8 cellular contexts compared by ENCODE assay signal in the genomic region with DNA sequence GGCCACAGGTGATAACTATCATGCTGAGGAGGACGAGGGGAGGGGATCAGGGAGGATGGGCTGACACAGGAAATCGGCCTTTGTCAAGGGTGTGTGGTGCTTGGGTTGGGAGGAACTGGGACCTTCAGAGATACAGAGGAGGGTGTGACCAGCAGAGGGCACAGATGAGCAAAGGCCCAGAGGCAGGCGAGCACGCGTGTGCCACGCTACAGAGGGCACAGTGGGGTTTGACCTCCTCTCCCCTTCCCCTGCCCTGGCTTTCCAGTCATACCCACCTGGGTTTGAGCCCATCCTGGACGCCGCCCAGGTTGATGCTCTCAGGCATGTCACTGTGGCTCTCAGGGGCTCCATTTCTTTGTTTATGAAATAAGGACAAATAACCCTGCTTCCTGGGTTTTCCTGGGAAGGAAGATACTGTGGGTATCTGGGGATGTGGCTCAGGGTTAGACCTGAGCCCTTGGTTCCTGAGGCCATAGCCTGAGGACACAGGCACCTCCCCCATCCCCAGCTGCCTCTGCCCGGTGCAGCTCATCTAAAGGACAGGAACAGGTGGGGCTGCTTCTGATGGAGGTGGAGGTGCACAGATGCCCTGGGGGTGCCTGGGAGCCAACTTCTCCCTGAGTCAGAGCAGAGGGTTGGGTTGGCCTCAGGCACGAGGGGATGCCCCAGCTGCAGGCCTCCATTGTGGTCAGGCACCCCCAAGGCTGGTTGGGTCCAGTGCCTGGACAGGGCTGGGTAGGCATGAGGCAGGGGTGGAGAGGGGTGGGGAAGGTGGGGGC. TPM values are rescaled to one million over a fixed set of nuclear protein-coding genes. Genes with fewer than 3 reads are reported as not detected.
DNase-seq lines count a peak whose midpoint lies in the region; ATAC-seq, FAIRE-seq and TF ChIP-seq lines count a peak whose summit lies in the region.

No MANE protein-coding gene starts in this region.

- TF ChIP-seq RAD21 in HepG2 (CRISPR knock-in tag; IDR thresholded peaks at IDR 0.05): peak; percentile 65

- H3K79me2 ChIP-seq in HepG2 (ENCODE audit: insufficient read depth, low read length): no peaks in the 10 kb centered on the region

- intact Hi-C loops in HepG2 (cut with micrococcal nuclease; ENCODE audit: unreplicated experiment): loop anchor here (1.0 to 2.0 kb wide), 2 partner anchors 110 to 125 kb away; a partner anchor contains a TSS

- TF ChIP-seq EP300 in HepG2 (IDR thresholded peaks at IDR 0.05; ENCODE audit: low read depth in 2 of 2, low read length in 2 of 2): no peak
- TF ChIP-seq EP300 in HepG2 (CRISPR knock-in tag; IDR thresholded peaks at IDR 0.05; ENCODE audit: borderline replicate concordance): no peak

- 7% methylated on average over 9 of the region's 10 CpGs for whole genome bisulfite sequencing in HepG2 (ENCODE audit: low lambda C conversion rate)

- peaks cover 5 to 52% of the 10 kb centered on the region in 2 experiments for H3K27me3 ChIP-seq in HepG2 (ENCODE audit: control insufficient read depth in 1 of 2, insufficient read depth in 2 of 2, low read length in 2 of 2)

- no peak overlapping the region for H2AFZ ChIP-seq in HepG2 (ENCODE audit: low read length)

- in situ Hi-C loops in HepG2 (cut with HindIII; ENCODE audit: extremely low pct_ligation_motif_present, low pct_unique_long_range_greater_than_20kb): loop anchor here (5.0 kb wide), 1 partner anchor 72 kb away; no protein-coding TSS in a partner anchor

- ATAC-seq in HepG2: peak; percentile 75

- CTCF ChIA-PET in HepG2 (lab: Yijun Ruan, JAX; ENCODE audit: low intra/inter-chr PET ratio, low total read pairs): interaction anchor here (1.5 to 8.6 kb wide), 2 partner anchors 71 to 73 kb away, joined by 5 to 121 read pairs; a partner anchor contains a TSS

- peak; percentile 96 for FAIRE-seq in HepG2 (lab: Jason Lieb, UNC)

- peak overlapping the region in 1 of 3 experiments; percentile 15; a peak in 1 of 6 replicates for H3K4me3 ChIP-seq in HepG2 (replicated peaks in 1 of 3; ENCODE audit: insufficient read depth in 1 of 3, low read depth in 2 of 3, low read length in 3 of 3)

- H3K36me3 ChIP-seq in HepG2 (replicated peaks in 1 of 2; ENCODE audit: control insufficient read depth in 1 of 2, insufficient read depth in 2 of 2, low read length in 2 of 2): no peaks in the 10 kb centered on the region

- H4K20me1 ChIP-seq in HepG2 (ENCODE audit: insufficient read depth, low read length): no peaks in the 10 kb centered on the region

- DNase-seq in Daoy (ENCODE audit: low read depth) (peak; percentile 77), H4 (ENCODE audit: low spot score) (peak; percentile 64), MV-4-11 (lab: John Stamatoyannopoulos, UW) (peak; percentile 80), cerebellum (ENCODE audit: low spot score) (peak; percentile 51), HepG2 (ENCODE audit: low spot score) (peak; percentile 63), NCI-H2227 (lab: John Stamatoyannopoulos, UW; ENCODE audit: unreplicated experiment) (no peak)
- peak; percentile 67 for DNase-seq in activated CD4-positive, alpha-beta T cell treated with anti-CD3 and anti-CD28 coated beads for 1 hour
- peak; percentile 51 for DNase-seq in stimulated activated CD8-positive, alpha-beta memory T cell treated with anti-CD3 and anti-CD28 coated beads, Interleukin-12 subunit alpha, Interleukin-12 subunit beta, amount 100 ng/mL, for 24 hours (ENCODE audit: extremely low read depth)

- no peak overlapping the region for H3K27ac ChIP-seq in HepG2 (ENCODE audit: extremely low read length, insufficient read depth, low read length)

- H3K4me1 ChIP-seq in HepG2 (ENCODE audit: insufficient read depth, low read length): peaks cover 40% of the 10 kb centered on the region

- peak; percentile 95 for TF ChIP-seq CTCF in HepG2 (CRISPR knock-in tag; IDR thresholded peaks at IDR 0.05)

- BruUV-seq in HepG2 (replicated peaks; lab: Mats Ljungman, UMichigan): no TSS peak

- no peak overlapping the region for H3K9ac ChIP-seq in HepG2 (ENCODE audit: insufficient read depth, low read depth, low read length)

- H3K9me3 ChIP-seq in HepG2 (ENCODE audit: low read length): no peaks in the 10 kb centered on the region

- peak overlapping the region; percentile 52 for H3K4me2 ChIP-seq in HepG2 (ENCODE audit: low read depth, low read length)

- no peak for TF ChIP-seq POLR2A in HepG2 (IDR thresholded peaks at IDR 0.05; ENCODE audit: insufficient read depth in 1 of 2, low read depth in 2 of 2, low read length in 2 of 2)

- POLR2A ChIA-PET in HepG2 (lab: Yijun Ruan, JAX): no interaction called here

TF ChIP-seq in HepG2, 621 proteins besides CTCF, POLR2A, EP300 and RAD21 (continues in another document):
- TF ChIP-seq, protein P1, sequence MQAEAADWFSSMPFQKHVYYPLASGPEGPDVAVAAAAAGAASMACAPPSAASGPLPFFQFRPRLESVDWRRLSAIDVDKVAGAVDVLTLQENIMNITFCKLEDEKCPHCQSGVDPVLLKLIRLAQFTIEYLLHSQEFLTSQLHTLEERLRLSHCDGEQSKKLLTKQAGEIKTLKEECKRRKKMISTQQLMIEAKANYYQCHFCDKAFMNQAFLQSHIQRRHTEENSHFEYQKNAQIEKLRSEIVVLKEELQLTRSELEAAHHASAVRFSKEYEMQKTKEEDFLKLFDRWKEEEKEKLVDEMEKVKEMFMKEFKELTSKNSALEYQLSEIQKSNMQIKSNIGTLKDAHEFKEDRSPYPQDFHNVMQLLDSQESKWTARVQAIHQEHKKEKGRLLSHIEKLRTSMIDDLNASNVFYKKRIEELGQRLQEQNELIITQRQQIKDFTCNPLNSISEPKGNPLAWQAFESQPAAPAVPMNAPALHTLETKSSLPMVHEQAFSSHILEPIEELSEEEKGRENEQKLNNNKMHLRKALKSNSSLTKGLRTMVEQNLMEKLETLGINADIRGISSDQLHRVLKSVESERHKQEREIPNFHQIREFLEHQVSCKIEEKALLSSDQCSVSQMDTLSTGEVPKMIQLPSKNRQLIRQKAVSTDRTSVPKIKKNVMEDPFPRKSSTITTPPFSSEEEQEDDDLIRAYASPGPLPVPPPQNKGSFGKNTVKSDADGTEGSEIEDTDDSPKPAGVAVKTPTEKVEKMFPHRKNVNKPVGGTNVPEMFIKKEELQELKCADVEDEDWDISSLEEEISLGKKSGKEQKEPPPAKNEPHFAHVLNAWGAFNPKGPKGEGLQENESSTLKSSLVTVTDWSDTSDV (CRISPR knock-in tag; IDR thresholded peaks at IDR 0.05): no peak
- no peak for TF ChIP-seq MAZ (IDR thresholded peaks at IDR 0.05; ENCODE audit: borderline replicate concordance, low read depth, low read length)
- peak; percentile 71 for TF ChIP-seq MAZ (CRISPR knock-in tag; IDR thresholded peaks at IDR 0.05; ENCODE audit: low read depth)
- TF ChIP-seq SRY (CRISPR knock-in tag; IDR thresholded peaks at IDR 0.05): peak; percentile 73; the same call in 1 of the 2 replicates
- TF ChIP-seq PRMT3 (CRISPR knock-in tag; IDR thresholded peaks at IDR 0.05; ENCODE audit: borderline replicate concordance, low read depth): no peak
- TF ChIP-seq RAD51 (IDR thresholded peaks at IDR 0.05; ENCODE audit: borderline replicate concordance): no peak
- TF ChIP-seq SP140L (CRISPR knock-in tag; IDR thresholded peaks at IDR 0.05; ENCODE audit: borderline replicate concordance): no peak
- TF ChIP-seq, protein P2, sequence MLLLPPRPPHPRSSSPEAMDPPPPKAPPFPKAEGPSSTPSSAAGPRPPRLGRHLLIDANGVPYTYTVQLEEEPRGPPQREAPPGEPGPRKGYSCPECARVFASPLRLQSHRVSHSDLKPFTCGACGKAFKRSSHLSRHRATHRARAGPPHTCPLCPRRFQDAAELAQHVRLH (CRISPR knock-in tag; IDR thresholded peaks at IDR 0.05; ENCODE audit: borderline replicate concordance, low read depth): peak; percentile 62; the same call in 1 of the 2 replicates
- peak; percentile 39; the same call in 1 of the 2 replicates for TF ChIP-seq HMG20A (CRISPR knock-in tag; IDR thresholded peaks at IDR 0.05; ENCODE audit: borderline replicate concordance)
- TF ChIP-seq ZBTB7B (CRISPR knock-in tag; IDR thresholded peaks at IDR 0.05): 0 out of 2 replicates have a peak, but pooled peaks have one; percentile 34
- TF ChIP-seq THAP11 (CRISPR knock-in tag; IDR thresholded peaks at IDR 0.05): peak; percentile 36; the same call in 1 of the 2 replicates
- TF ChIP-seq NR2F1 (CRISPR knock-in tag; IDR thresholded peaks at IDR 0.05): peak in 1 of 2 experiments; percentile 49; a peak in 1 of 4 replicates
- peak; percentile 57; the same call in 1 of the 2 replicates for TF ChIP-seq MED1 (CRISPR knock-in tag; IDR thresholded peaks at IDR 0.05)
- TF ChIP-seq ZNF782 (CRISPR knock-in tag; IDR thresholded peaks at IDR 0.05; ENCODE audit: borderline replicate concordance): peak; percentile 78; the same call in 1 of the 2 replicates
- peak; percentile 57 for TF ChIP-seq ZFX (CRISPR knock-in tag; IDR thresholded peaks at IDR 0.05; ENCODE audit: low read depth)

RNA-seq across cellular contexts. Expression of a gene that starts 51.8 kb away (rescaled TPM):
- 0.21 TPM in 1 of 2 replicates, not detected in the other for total RNA-seq in Daoy (2014; rRNA removed; shearing (Covaris generic))
- 0.29 and 0.89 TPM in 2 replicates for total RNA-seq in H4 (2014; rRNA removed; shearing (Covaris generic))
- 5.3 TPM for total RNA-seq in cerebellum
- total RNA-seq in HepG2 (2016; rRNA removed; fragmentation: Illumina TruSeq; extraction: Trizol): 0.29 and 0.53 TPM in 2 replicates
- total RNA-seq in HepG2 (2016; cell fraction: cytosol; rRNA removed; fragmentation: Illumina TruSeq; extraction: Trizol; ENCODE audit: low read depth): 1.9 TPM in 2 replicates
- 0.25 and 0.54 TPM in 2 replicates for total RNA-seq in HepG2 (2016; cell fraction: insoluble cytoplasmic fraction; rRNA removed; fragmentation: Illumina TruSeq; extraction: Trizol)
- total RNA-seq in HepG2 (2016; cell fraction: membrane; rRNA removed; fragmentation: Illumina TruSeq; extraction: Trizol): 0.56 and 1.5 TPM in 2 replicates
- 0.65 TPM in 1 of 2 replicates, not detected in the other for total RNA-seq in HepG2 (2016; cell fraction: nucleus; rRNA removed; fragmentation: Illumina TruSeq; extraction: Trizol)
- 1.4 and 3.9 TPM in 2 replicates for polyA plus RNA-seq in HepG2 (2011; rRNA removed)
- 2.0 and 2.5 TPM in 2 replicates for polyA plus RNA-seq in HepG2 (2011; cell fraction: cytosol; rRNA removed)
- 3.4 and 5.2 TPM in 2 replicates for polyA plus RNA-seq in HepG2 (2011; cell fraction: nucleus; rRNA removed)
- 1.6 and 4.4 TPM in 2 replicates for polyA plus RNA-seq in HepG2 (2012)
- 2.9 and 4.2 TPM in 2 replicates for polyA plus RNA-seq in HepG2 (2016; cell fraction: cytosol; fragmentation: Illumina TruSeq; extraction: Trizol; ENCODE audit: low read depth)
- 0.10 TPM in 1 of 2 replicates, not detected in the other for polyA plus RNA-seq in HepG2 (2016; cell fraction: insoluble cytoplasmic fraction; fragmentation: Illumina TruSeq; extraction: Trizol; ENCODE audit: low read depth)
- polyA plus RNA-seq in HepG2 (2016; cell fraction: membrane; fragmentation: Illumina TruSeq; extraction: Trizol; ENCODE audit: low read depth): 2.4 and 2.8 TPM in 2 replicates
- 0.81 and 1.1 TPM in 2 replicates for polyA plus RNA-seq in HepG2 (2016; cell fraction: nucleus; fragmentation: Illumina TruSeq; extraction: Trizol; ENCODE audit: insufficient read depth, low read depth)
- 0.21 and 3.5 TPM in 2 replicates for polyA minus RNA-seq in HepG2 (2011; rRNA and poly(A)+ RNA removed; ENCODE audit: low replicate concordance)
- 1.7 TPM in 1 of 2 replicates, not detected in the other for polyA minus RNA-seq in HepG2 (2011; cell fraction: cytosol; rRNA and poly(A)+ RNA removed)
- 1.5 and 1.9 TPM in 2 replicates for polyA minus RNA-seq in HepG2 (2011; cell fraction: nucleus; rRNA and poly(A)+ RNA removed)
